In genomic region chr17:11035681-11036080, GRCh38 we compare ENCODE assay signal across 21 cellular contexts.
"Had no signal": no experiment of that assay in that cellular context is flagged by ENCODE, and none has a peak within 500 bp of the region (broad histone marks: within the 10 kb centered on the region; RNA-seq: fewer than 3 reads in every experiment).

No MANE protein-coding gene starts in this region.

- H3K9me3 ChIP-seq: gastrocnemius medialis, left lung, lower lobe of right lung, mucosa of descending colon had no signal

- DNase-seq: dermis blood vessel endothelial cell; dorsolateral prefrontal cortex; effector CD4-positive, alpha-beta T cell; effector memory CD4-positive, alpha-beta T cell; erythroblast; foreskin fibroblast; foreskin melanocyte; gastrocnemius medialis; glutamatergic neuron; heart right ventricle; hippocampal formation; left cardiac atrium; left lung; left ventricle myocardium superior; lower lobe of right lung; mesenchymal stem cell; mucosa of descending colon; naive B cell had no signal

- H3K4me3 ChIP-seq: coronary artery, dorsolateral prefrontal cortex, esophagus muscularis mucosa, gastrocnemius medialis, heart right ventricle, left lung, lower lobe of right lung, mucosa of descending colon had no signal

- H3K36me3 ChIP-seq: esophagus muscularis mucosa, gastrocnemius medialis, heart right ventricle, left lung, lower lobe of right lung had no signal

- H3K27ac ChIP-seq: coronary artery, dorsolateral prefrontal cortex, epithelial cell of prostate, esophagus muscularis mucosa, gastrocnemius medialis, heart right ventricle, left lung, lower lobe of right lung had no signal

- H3K27me3 ChIP-seq: esophagus muscularis mucosa, gastrocnemius medialis, heart right ventricle, left lung had no signal

- H3K4me1 ChIP-seq: esophagus muscularis mucosa, gastrocnemius medialis, heart right ventricle, left lung, lower lobe of right lung had no signal
